ENCODE assay signal across 1 cellular context in the genomic region with DNA sequence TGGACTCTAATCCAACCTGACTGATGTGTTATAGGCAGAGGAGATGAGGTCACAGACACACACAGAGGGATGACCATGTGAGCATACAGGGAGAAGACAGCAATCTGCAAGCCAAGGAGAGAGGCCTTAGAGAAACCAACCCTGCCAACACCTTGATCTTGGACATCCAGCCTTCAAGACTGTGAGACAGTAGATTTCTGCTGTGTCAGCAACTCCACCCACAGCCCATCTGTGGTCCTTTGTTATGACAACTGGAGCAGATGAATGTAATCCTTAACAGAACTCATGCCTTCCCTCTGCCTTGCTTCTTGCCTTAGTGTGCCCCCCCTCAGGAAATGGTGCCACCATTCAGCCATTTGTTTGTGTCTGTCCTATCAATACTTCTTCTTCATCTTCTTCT.
TF ChIP-seq lines count a peak whose summit lies in the region.

No MANE protein-coding gene starts in this region.

TF ChIP-seq in K562, 482 proteins besides CTCF, POLR2A, EP300 and RAD21 (continued from another document):
- TF ChIP-seq, protein P1, sequence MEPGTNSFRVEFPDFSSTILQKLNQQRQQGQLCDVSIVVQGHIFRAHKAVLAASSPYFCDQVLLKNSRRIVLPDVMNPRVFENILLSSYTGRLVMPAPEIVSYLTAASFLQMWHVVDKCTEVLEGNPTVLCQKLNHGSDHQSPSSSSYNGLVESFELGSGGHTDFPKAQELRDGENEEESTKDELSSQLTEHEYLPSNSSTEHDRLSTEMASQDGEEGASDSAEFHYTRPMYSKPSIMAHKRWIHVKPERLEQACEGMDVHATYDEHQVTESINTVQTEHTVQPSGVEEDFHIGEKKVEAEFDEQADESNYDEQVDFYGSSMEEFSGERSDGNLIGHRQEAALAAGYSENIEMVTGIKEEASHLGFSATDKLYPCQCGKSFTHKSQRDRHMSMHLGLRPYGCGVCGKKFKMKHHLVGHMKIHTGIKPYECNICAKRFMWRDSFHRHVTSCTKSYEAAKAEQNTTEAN (CRISPR knock-in tag; IDR thresholded peaks at IDR 0.05): no peak
- no peak for TF ChIP-seq XRCC5 (IDR thresholded peaks at IDR 0.05; ENCODE audit: low read depth, low read length)
- TF ChIP-seq, protein P2, sequence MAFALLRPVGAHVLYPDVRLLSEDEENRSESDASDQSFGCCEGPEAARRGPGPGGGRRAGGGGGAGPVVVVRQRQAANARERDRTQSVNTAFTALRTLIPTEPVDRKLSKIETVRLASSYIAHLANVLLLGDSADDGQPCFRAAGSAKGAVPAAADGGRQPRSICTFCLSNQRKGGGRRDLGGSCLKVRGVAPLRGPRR (CRISPR knock-in tag; IDR thresholded peaks at IDR 0.05): no peak
- TF ChIP-seq MAFF (IDR thresholded peaks at IDR 0.05; ENCODE audit: low read length): peak; percentile 85
- TF ChIP-seq, protein P3, sequence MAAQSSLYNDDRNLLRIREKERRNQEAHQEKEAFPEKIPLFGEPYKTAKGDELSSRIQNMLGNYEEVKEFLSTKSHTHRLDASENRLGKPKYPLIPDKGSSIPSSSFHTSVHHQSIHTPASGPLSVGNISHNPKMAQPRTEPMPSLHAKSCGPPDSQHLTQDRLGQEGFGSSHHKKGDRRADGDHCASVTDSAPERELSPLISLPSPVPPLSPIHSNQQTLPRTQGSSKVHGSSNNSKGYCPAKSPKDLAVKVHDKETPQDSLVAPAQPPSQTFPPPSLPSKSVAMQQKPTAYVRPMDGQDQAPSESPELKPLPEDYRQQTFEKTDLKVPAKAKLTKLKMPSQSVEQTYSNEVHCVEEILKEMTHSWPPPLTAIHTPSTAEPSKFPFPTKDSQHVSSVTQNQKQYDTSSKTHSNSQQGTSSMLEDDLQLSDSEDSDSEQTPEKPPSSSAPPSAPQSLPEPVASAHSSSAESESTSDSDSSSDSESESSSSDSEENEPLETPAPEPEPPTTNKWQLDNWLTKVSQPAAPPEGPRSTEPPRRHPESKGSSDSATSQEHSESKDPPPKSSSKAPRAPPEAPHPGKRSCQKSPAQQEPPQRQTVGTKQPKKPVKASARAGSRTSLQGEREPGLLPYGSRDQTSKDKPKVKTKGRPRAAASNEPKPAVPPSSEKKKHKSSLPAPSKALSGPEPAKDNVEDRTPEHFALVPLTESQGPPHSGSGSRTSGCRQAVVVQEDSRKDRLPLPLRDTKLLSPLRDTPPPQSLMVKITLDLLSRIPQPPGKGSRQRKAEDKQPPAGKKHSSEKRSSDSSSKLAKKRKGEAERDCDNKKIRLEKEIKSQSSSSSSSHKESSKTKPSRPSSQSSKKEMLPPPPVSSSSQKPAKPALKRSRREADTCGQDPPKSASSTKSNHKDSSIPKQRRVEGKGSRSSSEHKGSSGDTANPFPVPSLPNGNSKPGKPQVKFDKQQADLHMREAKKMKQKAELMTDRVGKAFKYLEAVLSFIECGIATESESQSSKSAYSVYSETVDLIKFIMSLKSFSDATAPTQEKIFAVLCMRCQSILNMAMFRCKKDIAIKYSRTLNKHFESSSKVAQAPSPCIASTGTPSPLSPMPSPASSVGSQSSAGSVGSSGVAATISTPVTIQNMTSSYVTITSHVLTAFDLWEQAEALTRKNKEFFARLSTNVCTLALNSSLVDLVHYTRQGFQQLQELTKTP (IDR thresholded peaks at IDR 0.05; ENCODE audit: low read depth in 1 of 2, partially characterized antibody in 2 of 2): no peak
- TF ChIP-seq RBM15 (IDR thresholded peaks at IDR 0.05; ENCODE audit: insufficient read depth, low read length): no peak
- TF ChIP-seq ESRRB (CRISPR knock-in tag; IDR thresholded peaks at IDR 0.05; ENCODE audit: borderline replicate concordance): no peak
- TF ChIP-seq ZNF232 (CRISPR knock-in tag; IDR thresholded peaks at IDR 0.05): no peak
- TF ChIP-seq SREBF1 (IDR thresholded peaks at IDR 0.05; ENCODE audit: borderline replicate concordance, low read depth, low read length): no peak
- TF ChIP-seq, protein P4, sequence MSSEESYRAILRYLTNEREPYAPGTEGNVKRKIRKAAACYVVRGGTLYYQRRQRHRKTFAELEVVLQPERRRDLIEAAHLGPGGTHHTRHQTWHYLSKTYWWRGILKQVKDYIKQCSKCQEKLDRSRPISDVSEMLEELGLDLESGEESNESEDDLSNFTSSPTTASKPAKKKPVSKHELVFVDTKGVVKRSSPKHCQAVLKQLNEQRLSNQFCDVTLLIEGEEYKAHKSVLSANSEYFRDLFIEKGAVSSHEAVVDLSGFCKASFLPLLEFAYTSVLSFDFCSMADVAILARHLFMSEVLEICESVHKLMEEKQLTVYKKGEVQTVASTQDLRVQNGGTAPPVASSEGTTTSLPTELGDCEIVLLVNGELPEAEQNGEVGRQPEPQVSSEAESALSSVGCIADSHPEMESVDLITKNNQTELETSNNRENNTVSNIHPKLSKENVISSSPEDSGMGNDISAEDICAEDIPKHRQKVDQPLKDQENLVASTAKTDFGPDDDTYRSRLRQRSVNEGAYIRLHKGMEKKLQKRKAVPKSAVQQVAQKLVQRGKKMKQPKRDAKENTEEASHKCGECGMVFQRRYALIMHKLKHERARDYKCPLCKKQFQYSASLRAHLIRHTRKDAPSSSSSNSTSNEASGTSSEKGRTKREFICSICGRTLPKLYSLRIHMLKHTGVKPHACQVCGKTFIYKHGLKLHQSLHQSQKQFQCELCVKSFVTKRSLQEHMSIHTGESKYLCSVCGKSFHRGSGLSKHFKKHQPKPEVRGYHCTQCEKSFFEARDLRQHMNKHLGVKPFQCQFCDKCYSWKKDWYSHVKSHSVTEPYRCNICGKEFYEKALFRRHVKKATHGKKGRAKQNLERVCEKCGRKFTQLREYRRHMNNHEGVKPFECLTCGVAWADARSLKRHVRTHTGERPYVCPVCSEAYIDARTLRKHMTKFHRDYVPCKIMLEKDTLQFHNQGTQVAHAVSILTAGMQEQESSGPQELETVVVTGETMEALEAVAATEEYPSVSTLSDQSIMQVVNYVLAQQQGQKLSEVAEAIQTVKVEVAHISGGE (CRISPR knock-in tag; IDR thresholded peaks at IDR 0.05): no peak
- TF ChIP-seq RAD51 (IDR thresholded peaks at IDR 0.05; ENCODE audit: borderline replicate concordance, low read depth): no peak
- TF ChIP-seq, protein P5, sequence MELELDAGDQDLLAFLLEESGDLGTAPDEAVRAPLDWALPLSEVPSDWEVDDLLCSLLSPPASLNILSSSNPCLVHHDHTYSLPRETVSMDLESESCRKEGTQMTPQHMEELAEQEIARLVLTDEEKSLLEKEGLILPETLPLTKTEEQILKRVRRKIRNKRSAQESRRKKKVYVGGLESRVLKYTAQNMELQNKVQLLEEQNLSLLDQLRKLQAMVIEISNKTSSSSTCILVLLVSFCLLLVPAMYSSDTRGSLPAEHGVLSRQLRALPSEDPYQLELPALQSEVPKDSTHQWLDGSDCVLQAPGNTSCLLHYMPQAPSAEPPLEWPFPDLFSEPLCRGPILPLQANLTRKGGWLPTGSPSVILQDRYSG (tag; conservative IDR thresholded peaks at IDR 0.05; ENCODE audit: low read depth): no peak
- no peak for TF ChIP-seq RBFOX2 (IDR thresholded peaks at IDR 0.05; ENCODE audit: low read depth, low read length)
- no peak for TF ChIP-seq ZNF75A (CRISPR knock-in tag; IDR thresholded peaks at IDR 0.05)
- TF ChIP-seq RNF2 (IDR thresholded peaks at IDR 0.05): no peak
- no peak for TF ChIP-seq CAMTA2 (CRISPR knock-in tag; conservative IDR thresholded peaks at IDR 0.05)
- no peak for TF ChIP-seq JUNB (CRISPR knock-in tag; conservative IDR thresholded peaks at IDR 0.05)
- TF ChIP-seq, protein P6, sequence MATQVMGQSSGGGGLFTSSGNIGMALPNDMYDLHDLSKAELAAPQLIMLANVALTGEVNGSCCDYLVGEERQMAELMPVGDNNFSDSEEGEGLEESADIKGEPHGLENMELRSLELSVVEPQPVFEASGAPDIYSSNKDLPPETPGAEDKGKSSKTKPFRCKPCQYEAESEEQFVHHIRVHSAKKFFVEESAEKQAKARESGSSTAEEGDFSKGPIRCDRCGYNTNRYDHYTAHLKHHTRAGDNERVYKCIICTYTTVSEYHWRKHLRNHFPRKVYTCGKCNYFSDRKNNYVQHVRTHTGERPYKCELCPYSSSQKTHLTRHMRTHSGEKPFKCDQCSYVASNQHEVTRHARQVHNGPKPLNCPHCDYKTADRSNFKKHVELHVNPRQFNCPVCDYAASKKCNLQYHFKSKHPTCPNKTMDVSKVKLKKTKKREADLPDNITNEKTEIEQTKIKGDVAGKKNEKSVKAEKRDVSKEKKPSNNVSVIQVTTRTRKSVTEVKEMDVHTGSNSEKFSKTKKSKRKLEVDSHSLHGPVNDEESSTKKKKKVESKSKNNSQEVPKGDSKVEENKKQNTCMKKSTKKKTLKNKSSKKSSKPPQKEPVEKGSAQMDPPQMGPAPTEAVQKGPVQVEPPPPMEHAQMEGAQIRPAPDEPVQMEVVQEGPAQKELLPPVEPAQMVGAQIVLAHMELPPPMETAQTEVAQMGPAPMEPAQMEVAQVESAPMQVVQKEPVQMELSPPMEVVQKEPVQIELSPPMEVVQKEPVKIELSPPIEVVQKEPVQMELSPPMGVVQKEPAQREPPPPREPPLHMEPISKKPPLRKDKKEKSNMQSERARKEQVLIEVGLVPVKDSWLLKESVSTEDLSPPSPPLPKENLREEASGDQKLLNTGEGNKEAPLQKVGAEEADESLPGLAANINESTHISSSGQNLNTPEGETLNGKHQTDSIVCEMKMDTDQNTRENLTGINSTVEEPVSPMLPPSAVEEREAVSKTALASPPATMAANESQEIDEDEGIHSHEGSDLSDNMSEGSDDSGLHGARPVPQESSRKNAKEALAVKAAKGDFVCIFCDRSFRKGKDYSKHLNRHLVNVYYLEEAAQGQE (CRISPR knock-in tag; IDR thresholded peaks at IDR 0.05; ENCODE audit: low read depth): no peak
- TF ChIP-seq PURB (CRISPR knock-in tag; IDR thresholded peaks at IDR 0.05; ENCODE audit: low read depth): no peak
- peak; percentile 89 for TF ChIP-seq MAFK (IDR thresholded peaks at IDR 0.05; ENCODE audit: low read length)
- TF ChIP-seq ZNF766 (CRISPR knock-in tag; conservative IDR thresholded peaks at IDR 0.05): no peak
- no peak for TF ChIP-seq NR2C1 (IDR thresholded peaks at IDR 0.05)
- TF ChIP-seq NR2C1 (tag; IDR thresholded peaks at IDR 0.05): no peak
- TF ChIP-seq ZNF316 (IDR thresholded peaks at IDR 0.05): peak; percentile 91
- TF ChIP-seq, protein P7, sequence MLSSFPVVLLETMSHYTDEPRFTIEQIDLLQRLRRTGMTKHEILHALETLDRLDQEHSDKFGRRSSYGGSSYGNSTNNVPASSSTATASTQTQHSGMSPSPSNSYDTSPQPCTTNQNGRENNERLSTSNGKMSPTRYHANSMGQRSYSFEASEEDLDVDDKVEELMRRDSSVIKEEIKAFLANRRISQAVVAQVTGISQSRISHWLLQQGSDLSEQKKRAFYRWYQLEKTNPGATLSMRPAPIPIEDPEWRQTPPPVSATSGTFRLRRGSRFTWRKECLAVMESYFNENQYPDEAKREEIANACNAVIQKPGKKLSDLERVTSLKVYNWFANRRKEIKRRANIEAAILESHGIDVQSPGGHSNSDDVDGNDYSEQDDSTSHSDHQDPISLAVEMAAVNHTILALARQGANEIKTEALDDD (IDR thresholded peaks at IDR 0.05): no peak
- TF ChIP-seq NR2F6 (CRISPR knock-in tag; IDR thresholded peaks at IDR 0.05): no peak
- no peak for TF ChIP-seq ZNF431 (CRISPR knock-in tag; IDR thresholded peaks at IDR 0.05)
- no peak for TF ChIP-seq MEIS2 (IDR thresholded peaks at IDR 0.05; ENCODE audit: partially characterized antibody)
- TF ChIP-seq MAFG (tag; conservative IDR thresholded peaks at IDR 0.05): peak; percentile 82
- no peak for TF ChIP-seq HDAC6 (IDR thresholded peaks at IDR 0.05; ENCODE audit: low read depth, low read length)
- no peak for TF ChIP-seq FOXK1 (CRISPR knock-in tag; IDR thresholded peaks at IDR 0.05; ENCODE audit: borderline replicate concordance)
